1 cellular context compared by ENCODE assay signal in the genomic region with DNA sequence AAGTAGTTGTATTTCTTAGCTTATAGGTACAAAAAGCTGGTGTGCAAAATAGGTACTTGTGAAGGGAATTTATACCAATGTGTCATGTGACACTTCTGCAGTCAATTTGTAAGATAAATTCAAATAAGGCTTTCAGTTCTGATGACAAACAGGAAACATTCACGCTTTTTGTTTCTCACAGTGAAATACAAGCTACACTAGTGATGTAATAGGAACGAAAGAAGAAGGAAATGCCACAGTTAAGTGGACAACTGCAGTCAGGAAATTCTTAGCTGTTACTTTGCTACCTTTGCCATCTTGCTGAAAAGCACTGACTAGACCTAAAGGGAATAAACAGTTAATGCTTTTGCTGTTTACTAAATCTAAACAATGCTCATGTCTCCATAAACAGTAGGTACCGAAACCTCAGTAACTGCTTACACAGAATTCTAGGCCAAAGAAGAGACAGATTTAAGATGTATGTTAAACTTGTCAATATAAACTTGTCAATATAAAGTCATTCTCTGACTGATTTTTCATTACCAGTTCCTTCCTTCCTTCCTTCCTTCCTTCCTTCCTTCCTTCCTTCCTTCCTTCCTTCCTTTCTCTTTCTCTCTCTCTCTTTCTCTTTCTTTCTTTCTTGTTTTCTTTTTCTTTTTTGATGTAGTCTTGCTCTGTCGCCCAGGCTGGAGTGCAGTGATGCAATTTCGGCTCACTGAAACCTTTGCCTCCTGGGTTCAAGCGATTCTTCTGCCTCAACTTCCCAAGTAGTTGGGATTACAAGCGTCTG.
TF ChIP-seq lines count a peak whose summit lies in the region.

No MANE protein-coding gene starts in this region.

TF ChIP-seq in GM23338, 12 proteins besides CTCF, POLR2A, EP300 and RAD21:
- TF ChIP-seq NANOG (IDR thresholded peaks at IDR 0.05; ENCODE audit: borderline replicate concordance) = no peak
- TF ChIP-seq, protein P1, sequence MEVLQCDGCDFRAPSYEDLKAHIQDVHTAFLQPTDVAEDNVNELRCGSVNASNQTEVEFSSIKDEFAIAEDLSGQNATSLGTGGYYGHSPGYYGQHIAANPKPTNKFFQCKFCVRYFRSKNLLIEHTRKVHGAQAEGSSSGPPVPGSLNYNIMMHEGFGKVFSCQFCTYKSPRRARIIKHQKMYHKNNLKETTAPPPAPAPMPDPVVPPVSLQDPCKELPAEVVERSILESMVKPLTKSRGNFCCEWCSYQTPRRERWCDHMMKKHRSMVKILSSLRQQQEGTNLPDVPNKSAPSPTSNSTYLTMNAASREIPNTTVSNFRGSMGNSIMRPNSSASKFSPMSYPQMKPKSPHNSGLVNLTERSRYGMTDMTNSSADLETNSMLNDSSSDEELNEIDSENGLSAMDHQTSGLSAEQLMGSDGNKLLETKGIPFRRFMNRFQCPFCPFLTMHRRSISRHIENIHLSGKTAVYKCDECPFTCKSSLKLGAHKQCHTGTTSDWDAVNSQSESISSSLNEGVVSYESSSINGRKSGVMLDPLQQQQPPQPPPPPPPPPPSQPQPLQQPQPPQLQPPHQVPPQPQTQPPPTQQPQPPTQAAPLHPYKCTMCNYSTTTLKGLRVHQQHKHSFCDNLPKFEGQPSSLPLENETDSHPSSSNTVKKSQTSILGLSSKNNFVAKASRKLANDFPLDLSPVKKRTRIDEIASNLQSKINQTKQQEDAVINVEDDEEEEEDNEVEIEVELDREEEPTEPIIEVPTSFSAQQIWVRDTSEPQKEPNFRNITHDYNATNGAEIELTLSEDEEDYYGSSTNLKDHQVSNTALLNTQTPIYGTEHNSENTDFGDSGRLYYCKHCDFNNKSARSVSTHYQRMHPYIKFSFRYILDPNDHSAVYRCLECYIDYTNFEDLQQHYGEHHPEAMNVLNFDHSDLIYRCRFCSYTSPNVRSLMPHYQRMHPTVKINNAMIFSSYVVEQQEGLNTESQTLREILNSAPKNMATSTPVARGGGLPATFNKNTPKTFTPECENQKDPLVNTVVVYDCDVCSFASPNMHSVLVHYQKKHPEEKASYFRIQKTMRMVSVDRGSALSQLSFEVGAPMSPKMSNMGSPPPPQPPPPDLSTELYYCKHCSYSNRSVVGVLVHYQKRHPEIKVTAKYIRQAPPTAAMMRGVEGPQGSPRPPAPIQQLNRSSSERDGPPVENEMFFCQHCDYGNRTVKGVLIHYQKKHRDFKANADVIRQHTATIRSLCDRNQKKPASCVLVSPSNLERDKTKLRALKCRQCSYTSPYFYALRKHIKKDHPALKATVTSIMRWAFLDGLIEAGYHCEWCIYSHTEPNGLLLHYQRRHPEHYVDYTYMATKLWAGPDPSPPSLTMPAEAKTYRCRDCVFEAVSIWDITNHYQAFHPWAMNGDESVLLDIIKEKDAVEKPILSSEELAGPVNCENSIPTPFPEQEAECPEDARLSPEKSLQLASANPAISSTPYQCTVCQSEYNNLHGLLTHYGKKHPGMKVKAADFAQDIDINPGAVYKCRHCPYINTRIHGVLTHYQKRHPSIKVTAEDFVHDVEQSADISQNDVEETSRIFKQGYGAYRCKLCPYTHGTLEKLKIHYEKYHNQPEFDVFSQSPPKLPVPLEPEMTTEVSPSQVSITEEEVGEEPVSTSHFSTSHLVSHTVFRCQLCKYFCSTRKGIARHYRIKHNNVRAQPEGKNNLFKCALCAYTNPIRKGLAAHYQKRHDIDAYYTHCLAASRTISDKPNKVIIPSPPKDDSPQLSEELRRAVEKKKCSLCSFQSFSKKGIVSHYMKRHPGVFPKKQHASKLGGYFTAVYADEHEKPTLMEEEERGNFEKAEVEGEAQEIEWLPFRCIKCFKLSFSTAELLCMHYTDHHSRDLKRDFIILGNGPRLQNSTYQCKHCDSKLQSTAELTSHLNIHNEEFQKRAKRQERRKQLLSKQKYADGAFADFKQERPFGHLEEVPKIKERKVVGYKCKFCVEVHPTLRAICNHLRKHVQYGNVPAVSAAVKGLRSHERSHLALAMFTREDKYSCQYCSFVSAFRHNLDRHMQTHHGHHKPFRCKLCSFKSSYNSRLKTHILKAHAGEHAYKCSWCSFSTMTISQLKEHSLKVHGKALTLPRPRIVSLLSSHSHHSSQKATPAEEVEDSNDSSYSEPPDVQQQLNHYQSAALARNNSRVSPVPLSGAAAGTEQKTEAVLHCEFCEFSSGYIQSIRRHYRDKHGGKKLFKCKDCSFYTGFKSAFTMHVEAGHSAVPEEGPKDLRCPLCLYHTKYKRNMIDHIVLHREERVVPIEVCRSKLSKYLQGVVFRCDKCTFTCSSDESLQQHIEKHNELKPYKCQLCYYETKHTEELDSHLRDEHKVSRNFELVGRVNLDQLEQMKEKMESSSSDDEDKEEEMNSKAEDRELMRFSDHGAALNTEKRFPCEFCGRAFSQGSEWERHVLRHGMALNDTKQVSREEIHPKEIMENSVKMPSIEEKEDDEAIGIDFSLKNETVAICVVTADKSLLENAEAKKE (CRISPR knock-in tag; IDR thresholded peaks at IDR 0.05) = no peak
- no peak for TF ChIP-seq CREB1 (CRISPR knock-in tag; IDR thresholded peaks at IDR 0.05; ENCODE audit: low read depth)
- no peak for TF ChIP-seq POLR2AphosphoS5 (IDR thresholded peaks at IDR 0.05; ENCODE audit: low read depth)
- TF ChIP-seq, protein P2, sequence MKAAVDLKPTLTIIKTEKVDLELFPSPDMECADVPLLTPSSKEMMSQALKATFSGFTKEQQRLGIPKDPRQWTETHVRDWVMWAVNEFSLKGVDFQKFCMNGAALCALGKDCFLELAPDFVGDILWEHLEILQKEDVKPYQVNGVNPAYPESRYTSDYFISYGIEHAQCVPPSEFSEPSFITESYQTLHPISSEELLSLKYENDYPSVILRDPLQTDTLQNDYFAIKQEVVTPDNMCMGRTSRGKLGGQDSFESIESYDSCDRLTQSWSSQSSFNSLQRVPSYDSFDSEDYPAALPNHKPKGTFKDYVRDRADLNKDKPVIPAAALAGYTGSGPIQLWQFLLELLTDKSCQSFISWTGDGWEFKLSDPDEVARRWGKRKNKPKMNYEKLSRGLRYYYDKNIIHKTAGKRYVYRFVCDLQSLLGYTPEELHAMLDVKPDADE (IDR thresholded peaks at IDR 0.05) = no peak
- TF ChIP-seq EZH2 (IDR thresholded peaks at IDR 0.05; ENCODE audit: low read depth, unreplicated experiment) = no peak
- TF ChIP-seq JUNB (IDR thresholded peaks at IDR 0.05; ENCODE audit: unreplicated experiment) = no peak
- no peak for TF ChIP-seq ZNF114 (CRISPR knock-in tag; IDR thresholded peaks at IDR 0.05)
- TF ChIP-seq, protein P3, sequence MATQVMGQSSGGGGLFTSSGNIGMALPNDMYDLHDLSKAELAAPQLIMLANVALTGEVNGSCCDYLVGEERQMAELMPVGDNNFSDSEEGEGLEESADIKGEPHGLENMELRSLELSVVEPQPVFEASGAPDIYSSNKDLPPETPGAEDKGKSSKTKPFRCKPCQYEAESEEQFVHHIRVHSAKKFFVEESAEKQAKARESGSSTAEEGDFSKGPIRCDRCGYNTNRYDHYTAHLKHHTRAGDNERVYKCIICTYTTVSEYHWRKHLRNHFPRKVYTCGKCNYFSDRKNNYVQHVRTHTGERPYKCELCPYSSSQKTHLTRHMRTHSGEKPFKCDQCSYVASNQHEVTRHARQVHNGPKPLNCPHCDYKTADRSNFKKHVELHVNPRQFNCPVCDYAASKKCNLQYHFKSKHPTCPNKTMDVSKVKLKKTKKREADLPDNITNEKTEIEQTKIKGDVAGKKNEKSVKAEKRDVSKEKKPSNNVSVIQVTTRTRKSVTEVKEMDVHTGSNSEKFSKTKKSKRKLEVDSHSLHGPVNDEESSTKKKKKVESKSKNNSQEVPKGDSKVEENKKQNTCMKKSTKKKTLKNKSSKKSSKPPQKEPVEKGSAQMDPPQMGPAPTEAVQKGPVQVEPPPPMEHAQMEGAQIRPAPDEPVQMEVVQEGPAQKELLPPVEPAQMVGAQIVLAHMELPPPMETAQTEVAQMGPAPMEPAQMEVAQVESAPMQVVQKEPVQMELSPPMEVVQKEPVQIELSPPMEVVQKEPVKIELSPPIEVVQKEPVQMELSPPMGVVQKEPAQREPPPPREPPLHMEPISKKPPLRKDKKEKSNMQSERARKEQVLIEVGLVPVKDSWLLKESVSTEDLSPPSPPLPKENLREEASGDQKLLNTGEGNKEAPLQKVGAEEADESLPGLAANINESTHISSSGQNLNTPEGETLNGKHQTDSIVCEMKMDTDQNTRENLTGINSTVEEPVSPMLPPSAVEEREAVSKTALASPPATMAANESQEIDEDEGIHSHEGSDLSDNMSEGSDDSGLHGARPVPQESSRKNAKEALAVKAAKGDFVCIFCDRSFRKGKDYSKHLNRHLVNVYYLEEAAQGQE (IDR thresholded peaks at IDR 0.05; ENCODE audit: unreplicated experiment) = no peak
- TF ChIP-seq STAT1 (IDR thresholded peaks at IDR 0.05; ENCODE audit: unreplicated experiment) = no peak
- no peak for TF ChIP-seq ZNF331 (CRISPR knock-in tag; IDR thresholded peaks at IDR 0.05; ENCODE audit: low read depth)
- no peak for TF ChIP-seq EZH2phosphoT487 (IDR thresholded peaks at IDR 0.05; ENCODE audit: unreplicated experiment)
TF ChIP-seq in GM23338: peak in this region for 0.
